In genomic region chr3:10692039-10692438, GRCh38 we compare ENCODE assay signal across 33 cellular contexts.
"Had no signal": no experiment of that assay in that cellular context is flagged by ENCODE, and none has a peak within 500 bp of the region (broad histone marks: within the 10 kb centered on the region; RNA-seq: fewer than 3 reads in every experiment).

No MANE protein-coding gene starts in this region.

- H3K9me3 ChIP-seq: adrenal gland, body of pancreas, breast epithelium had no signal

- H3K27ac ChIP-seq: adrenal gland, body of pancreas, brain microvascular endothelial cell, breast epithelium, VCaP had no signal

- H3K27me3 ChIP-seq: adrenal gland, body of pancreas, brain microvascular endothelial cell, breast epithelium had no signal

- H3K36me3 ChIP-seq: adrenal gland, brain microvascular endothelial cell, breast epithelium had no signal

- H3K4me3 ChIP-seq: adrenal gland, body of pancreas, breast epithelium had no signal

- FAIRE-seq: astrocyte, TTC549 had no signal

- ATAC-seq: activated CD8-positive, alpha-beta T cell treated with anti-CD3 and anti-CD28 coated beads for 36 hours; activated naive CD4-positive, alpha-beta T cell treated with anti-CD3 and anti-CD28 coated beads, Interleukin-2, amount 50 U/mL, for 72 hours; activated T-cell treated with anti-CD3 and anti-CD28 coated beads, Interleukin-2, amount 50 U/mL, for 4 hours; activated T-cell treated with anti-CD3 and anti-CD28 coated beads, Interleukin-2, amount 50 U/mL, for 72 hours; activated T-helper 17 cell treated with anti-CD3 and anti-CD28 coated beads, Interleukin-2, amount 50 U/mL, for 72 hours; body of pancreas had no signal

- DNase-seq: activated B cell treated with CpG ODN at 0.5 μM for 24 hours; activated CD4-positive, alpha-beta memory T cell treated with anti-CD3 and anti-CD28 coated beads for 36 hours; activated CD4-positive, alpha-beta T cell treated with anti-CD3 and anti-CD28 coated beads for 4 hours; activated CD4-positive, alpha-beta T cell treated with anti-CD3 and anti-CD28 coated beads, Interleukin-2, amount 10 ng/mL, durations not matched to agents 24 days and 14 days; activated CD4-positive, alpha-beta T cell treated with anti-CD3 and anti-CD28 coated beads, Interleukin-2, amount 50 U/mL, for 1 hour; activated CD4-positive, alpha-beta T cell treated with anti-CD3 and anti-CD28 coated beads, Interleukin-2, amount 50 U/mL, for 4 hours; activated CD4-positive, CD25-positive, alpha-beta regulatory T cell treated with anti-CD3 and anti-CD28 coated beads, Interleukin-2, amount 50 U/mL, for 72 hours; activated CD8-positive, alpha-beta memory T cell treated with anti-CD3 and anti-CD28 coated beads, Interleukin-2, amount 50 U/mL, for 4 hours; activated CD8-positive, alpha-beta T cell treated with anti-CD3 and anti-CD28 coated beads for 36 hours; activated effector memory CD4-positive, alpha-beta T cell treated with anti-CD3 and anti-CD28 coated beads, Interleukin-2, amount 50 U/mL, for 16 hours; activated gamma-delta T cell treated with Interleukin-2 at 50 U/mL for 16 hours; activated naive CD4-positive, alpha-beta T cell; activated naive CD4-positive, alpha-beta T cell treated with anti-CD3 and anti-CD28 coated beads for 36 hours; activated naive CD4-positive, alpha-beta T cell treated with anti-CD3 and anti-CD28 coated beads, Interleukin-2, amount 50 U/mL, for 16 hours; activated naive CD8-positive, alpha-beta T cell treated with anti-CD3 and anti-CD28 coated beads for 36 hours; activated T-cell treated with anti-CD3 and anti-CD28 coated beads for 4 hours; activated T-cell treated with anti-CD3 and anti-CD28 coated beads, Interleukin-2, amount 50 U/mL, for 1 hour; activated T-cell treated with anti-CD3 and anti-CD28 coated beads, Interleukin-2, amount 50 U/mL, for 4 hours; activated T-cell treated with anti-CD3 and anti-CD28 coated beads, Interleukin-2, amount 50 U/mL, for 72 hours; adrenal gland; amniotic stem cell; aorta; body of pancreas; brain microvascular endothelial cell; central memory CD4-positive, alpha-beta T cell; T-helper 2 cell; T-helper 9 cell had no signal

- H3K4me1 ChIP-seq: adrenal gland, body of pancreas, breast epithelium had no signal
